ENCODE assay signal across 1 cellular context in genomic region chr1:29343908-29344307, GRCh38.
TF ChIP-seq lines count a peak whose summit lies in the region.

No MANE protein-coding gene starts in this region.

TF ChIP-seq in WTC11, 78 proteins besides CTCF, POLR2A, EP300 and RAD21 (continued from another document):
- no peak for TF ChIP-seq HMGXB4 (CRISPR knock-in tag; IDR thresholded peaks at IDR 0.05)
- TF ChIP-seq NR2C2 (CRISPR knock-in tag; IDR thresholded peaks at IDR 0.05): no peak
